ENCODE assay signal across 6 cellular contexts in the genomic region with DNA sequence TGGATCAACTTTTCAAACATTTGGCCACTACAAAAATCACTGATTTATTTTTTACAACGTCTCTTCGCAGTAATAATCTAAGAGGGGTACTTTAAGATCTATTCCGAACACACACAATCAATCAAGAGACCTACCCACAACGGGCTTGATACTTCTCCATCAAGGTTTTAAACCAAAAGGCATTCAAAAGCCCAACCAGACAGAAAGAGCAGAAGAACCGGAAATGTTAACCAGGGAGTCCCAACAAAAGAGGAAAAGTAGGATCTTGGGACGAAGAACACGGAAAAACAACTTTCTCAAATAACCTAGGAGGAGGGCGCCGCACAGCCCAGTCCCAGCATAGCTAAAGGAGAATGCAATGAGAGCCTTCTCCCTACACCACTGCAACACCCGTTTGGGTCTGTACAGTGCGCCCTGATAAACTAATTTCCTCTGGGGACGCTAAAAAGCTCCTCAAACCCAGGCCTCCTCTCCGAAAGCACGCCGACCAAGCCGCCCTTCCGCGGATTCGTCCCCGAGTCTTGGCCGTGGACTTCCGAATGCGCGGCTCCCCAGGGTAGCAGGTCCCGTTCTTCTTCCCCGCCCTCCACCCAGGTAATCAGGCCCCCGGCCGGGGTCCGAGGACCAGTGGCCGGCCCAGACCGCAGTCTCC.
DNase-seq lines count a peak whose midpoint lies in the region; ATAC-seq and TF ChIP-seq lines count a peak whose summit lies in the region.

No MANE protein-coding gene starts in this region.

- H3K4me1 ChIP-seq in DND-41 (ENCODE audit: insufficient read depth, low read length) (peaks cover 42% of the 10 kb centered on the region), muscle layer of colon (ENCODE audit: insufficient read depth, low read length) (peaks cover 23% of the 10 kb centered on the region)

- ATAC-seq in DND-41 (ENCODE audit: insufficient read depth, low read depth) (peak; percentile 8), HG02970 (IDR thresholded peaks at IDR 0.05; ENCODE audit: low FRiP score, unreplicated experiment) (peak; percentile 20)

- H3K9me3 ChIP-seq in DND-41 (ENCODE audit: insufficient read depth, low read length, severe bottlenecking), result no peaks in the 10 kb centered on the region
- no peaks in the 10 kb centered on the region for H3K9me3 ChIP-seq in muscle layer of colon (ENCODE audit: low read length)

- H3K4me3 ChIP-seq in DND-41 (ENCODE audit: low read depth in 1 of 2, low read length in 2 of 2) (peak overlapping the region; percentile 77 to 96), muscle layer of colon (ENCODE audit: low read depth in 1 of 2, low read length in 2 of 2) (peak overlapping the region; percentile 71 to 89)

- peak overlapping the region; percentile 73 for H2AFZ ChIP-seq in DND-41 (ENCODE audit: low read depth, low read length)

- intact Hi-C loops in posterior cingulate gyrus (cut with DNase I), result loop anchor here (1.0 kb wide), 1 partner anchor 38 kb away; no protein-coding TSS in a partner anchor

- peaks cover 50% of the 10 kb centered on the region for H4K20me1 ChIP-seq in DND-41 (ENCODE audit: insufficient read depth, low read length)

- H3K27me3 ChIP-seq in DND-41 (ENCODE audit: insufficient read depth, low read length, poor library complexity) (no peaks in the 10 kb centered on the region), muscle layer of colon (ENCODE audit: control insufficient read depth in 1 of 2, insufficient read depth in 2 of 2, low read length in 2 of 2) (no peaks in the 10 kb centered on the region)

- H3K36me3 ChIP-seq in DND-41 (ENCODE audit: insufficient read depth, low read length) (peaks cover 48% of the 10 kb centered on the region), muscle layer of colon (ENCODE audit: insufficient read depth, low read length) (peaks cover 23% of the 10 kb centered on the region)

- H3K4me2 ChIP-seq in DND-41 (ENCODE audit: insufficient read depth, low read length), result peak overlapping the region; percentile 76

- H3K27ac ChIP-seq in DND-41 (ENCODE audit: low read length) (peak overlapping the region; percentile 89), muscle layer of colon (ENCODE audit: low read depth, low read length) (peak overlapping the region; percentile 65)

- H3K79me2 ChIP-seq in DND-41 (ENCODE audit: insufficient read depth, low read length), result peaks cover 59% of the 10 kb centered on the region

- peak overlapping the region; percentile 96 for H3K9ac ChIP-seq in DND-41 (ENCODE audit: low read depth, low read length)
- peak overlapping the region; percentile 91 for H3K9ac ChIP-seq in muscle layer of colon (ENCODE audit: low read length)

- DNase-seq in DND-41, result peak; percentile 34
- DNase-seq in amniotic epithelial cell (ENCODE audit: low read depth), result peak; percentile 10
- DNase-seq in pons (ENCODE audit: low spot score), result no peak
- no peak for DNase-seq in posterior cingulate gyrus

- peak; percentile 11 for TF ChIP-seq CTCF in DND-41 (IDR thresholded peaks at IDR 0.05; ENCODE audit: borderline replicate concordance, extremely low read depth, low read length, poor library complexity, severe bottlenecking)

Comparison
In these comparisons a context has a peak if more than half of its experiments do, and no peak if none do; other contexts are left out.
1. DNase-seq: peak in DND-41 (single experiment) and amniotic epithelial cell (single experiment); none in pons (single experiment) and posterior cingulate gyrus (0 of 10).